Comparison of ENCODE assay signal across 12 cellular contexts in genomic region chr2:126761981-126762878, GRCh38.
DNase-seq lines count a peak whose midpoint lies in the region; ATAC-seq and TF ChIP-seq lines count a peak whose summit lies in the region.
"Had no signal": no experiment of that assay in that cellular context is flagged by ENCODE, and none has a peak within 500 bp of the region (broad histone marks: within the 10 kb centered on the region; RNA-seq: fewer than 3 reads in every experiment).

No MANE protein-coding gene starts in this region.

- no peak overlapping the region for H2AFZ ChIP-seq in H9 (ENCODE audit: low read length)
- H2AFZ ChIP-seq: hepatocyte had no signal

- H3K9me3 Mint-ChIP-seq in CD8-positive, alpha-beta T cell = no peaks in the 10 kb centered on the region
- no peaks in the 10 kb centered on the region for H3K9me3 Mint-ChIP-seq in activated T-helper 1 cell treated with anti-CD3 and anti-CD28 coated beads, Interleukin-12 subunit alpha, Interleukin-12 subunit beta, Interleukin-2, Interleukin-4 antibody, amounts not matched to agents 30 ng/mL and 10 ng/mL and 1 ng/mL, durations not matched to agents 14 hours and 24 hours and 36 hours
- H3K9me3 Mint-ChIP-seq in natural killer cell (no peaks in the 10 kb centered on the region), H9 (no peaks in the 10 kb centered on the region)

- no peak overlapping the region for H3K14ac ChIP-seq in H9 (ENCODE audit: insufficient read depth, low read length)

- H2BK15ac ChIP-seq in H9 (ENCODE audit: low read depth, low read length) = no peak overlapping the region

- H3K9me3 ChIP-seq in CD8-positive, alpha-beta T cell (ENCODE audit: low read length) = no peaks in the 10 kb centered on the region
- no peaks in the 10 kb centered on the region for H3K9me3 ChIP-seq in H9 (ENCODE audit: control insufficient read depth, low read depth, low read length)

- no peaks in the 10 kb centered on the region for H3K27me3 ChIP-seq in CD8-positive, alpha-beta T cell (ENCODE audit: insufficient read depth, low read length)
- H3K27me3 ChIP-seq in H9 (ENCODE audit: insufficient read depth, low read length) = no peaks in the 10 kb centered on the region
- H3K27me3 ChIP-seq: hepatocyte had no signal

- H3K27me3 Mint-ChIP-seq in CD8-positive, alpha-beta T cell (ENCODE audit: low read depth) = no peaks in the 10 kb centered on the region
- peaks cover 17% of the 10 kb centered on the region for H3K27me3 Mint-ChIP-seq in activated T-helper 1 cell treated with anti-CD3 and anti-CD28 coated beads, Interleukin-12 subunit alpha, Interleukin-12 subunit beta, Interleukin-2, Interleukin-4 antibody, amounts not matched to agents 30 ng/mL and 10 ng/mL and 1 ng/mL, durations not matched to agents 14 hours and 24 hours and 36 hours (ENCODE audit: insufficient read depth)
- H3K27me3 Mint-ChIP-seq in natural killer cell (ENCODE audit: low read depth in 2 of 2) (peaks cover 9 to 12% of the 10 kb centered on the region in 2 donors), H9 (ENCODE audit: low read depth) (peaks cover 3% of the 10 kb centered on the region)

- H4K20me1 ChIP-seq in H9 (ENCODE audit: control insufficient read depth, insufficient read depth, insufficient read length) = no peaks in the 10 kb centered on the region

- WGBS in H9 (ENCODE audit: extremely low coverage, insufficient read length, low lambda C conversion rate) = no CpG with 5 or more reads among the region's 4 CpGs

- intact Hi-C loops in CD8-positive, alpha-beta T cell (cut with DNase I, micrococcal nuclease) = loop anchor here (1.0 to 10.0 kb wide), 5 partner anchors 15 to 323 kb away; partner anchors contain the start of gene GYPC (in 2 of the 2)
- intact Hi-C loops in activated T-helper 1 cell treated with anti-CD3 and anti-CD28 coated beads, Interleukin-12 subunit alpha, Interleukin-12 subunit beta, Interleukin-2, Interleukin-4 antibody, amounts not matched to agents 30 ng/mL and 10 ng/mL and 1 ng/mL, durations not matched to agents 14 hours and 24 hours and 36 hours (cut with micrococcal nuclease) = loop anchor here (5.0 kb wide), 1 partner anchor 105 kb away; the partner anchor contains the start of gene GYPC
- intact Hi-C loops in natural killer cell (cut with micrococcal nuclease) = no loop called here

- H3K4me3 Mint-ChIP-seq in CD8-positive, alpha-beta T cell = peak overlapping the region; percentile 76
- H3K4me3 Mint-ChIP-seq in activated T-helper 1 cell treated with anti-CD3 and anti-CD28 coated beads, Interleukin-12 subunit alpha, Interleukin-12 subunit beta, Interleukin-2, Interleukin-4 antibody, amounts not matched to agents 30 ng/mL and 10 ng/mL and 1 ng/mL, durations not matched to agents 14 hours and 24 hours and 36 hours = peak overlapping the region; percentile 3
- H3K4me3 Mint-ChIP-seq in natural killer cell (peak overlapping the region; percentile 70), H9 (no peak overlapping the region)

- H3K4me3 ChIP-seq in CD8-positive, alpha-beta T cell (ENCODE audit: low read depth, low read length) = peak overlapping the region; percentile 36
- H3K4me3 ChIP-seq: hepatocyte had no signal

- no peak overlapping the region for H3K4ac ChIP-seq in H9 (ENCODE audit: low read depth, low read length)

- no peaks in the 10 kb centered on the region for H3K36me3 Mint-ChIP-seq in CD8-positive, alpha-beta T cell
- no peaks in the 10 kb centered on the region for H3K36me3 Mint-ChIP-seq in activated T-helper 1 cell treated with anti-CD3 and anti-CD28 coated beads, Interleukin-12 subunit alpha, Interleukin-12 subunit beta, Interleukin-2, Interleukin-4 antibody, amounts not matched to agents 30 ng/mL and 10 ng/mL and 1 ng/mL, durations not matched to agents 14 hours and 24 hours and 36 hours (ENCODE audit: low read depth)
- no peaks in the 10 kb centered on the region for H3K36me3 Mint-ChIP-seq in natural killer cell
- H3K36me3 Mint-ChIP-seq in H9 (ENCODE audit: insufficient read depth in 1 of 3, low read depth in 3 of 3) = no peaks in the 10 kb centered on the region; a peak in 1 of 7 replicates

- H3K56ac ChIP-seq in H9 (ENCODE audit: insufficient read length, low read depth, low read length) = no peak overlapping the region

- H3K23me2 ChIP-seq in H9 (ENCODE audit: insufficient read length, low read depth, low read length, poor library complexity, severe bottlenecking) = no peaks in the 10 kb centered on the region

- H3K4me1 ChIP-seq in CD8-positive, alpha-beta T cell (ENCODE audit: insufficient read depth, low read length) = peaks cover 53% of the 10 kb centered on the region
- peaks cover 4% of the 10 kb centered on the region; the same call in 1 of the 2 replicates for H3K4me1 ChIP-seq in H9 (ENCODE audit: insufficient read depth, low read length)

- H3K18ac ChIP-seq in H9 (ENCODE audit: insufficient read length, low read depth, low read length) = no peak overlapping the region

- POLR2A ChIA-PET in CD8-positive, alpha-beta T cell (lab: Charles Lee) = interaction anchor here (1.0 to 2.5 kb wide), 3 partner anchors 14 to 105 kb away, joined by 3 to 10 read pairs (median 7); no protein-coding TSS in a partner anchor

- no peaks in the 10 kb centered on the region for H3K79me1 ChIP-seq in H9 (ENCODE audit: insufficient read depth, low read depth, low read length, poor library complexity, severe bottlenecking)

- CTCF ChIA-PET in CD8-positive, alpha-beta T cell (lab: Charles Lee) = interaction anchor here (0.6 to 5.2 kb wide), 5 partner anchors 14 to 234 kb away, joined by 3 to 30 read pairs (median 5); no protein-coding TSS in a partner anchor

- H2AK5ac ChIP-seq in H9 (ENCODE audit: insufficient read length, low read length) = no peak overlapping the region

- ATAC-seq in CD8-positive, alpha-beta T cell = peak; percentile 93
- ATAC-seq in natural killer cell = peak; percentile 57 to 84 (median 61)
- ATAC-seq: PC-3 had no signal

- no peak overlapping the region for H3K23ac ChIP-seq in H9 (ENCODE audit: insufficient read length, low read depth, low read length)

- no peak overlapping the region for H2BK120ac ChIP-seq in H9 (ENCODE audit: low read depth, low read length, poor library complexity, severe bottlenecking)

- peak overlapping the region; percentile 97 for H3K27ac Mint-ChIP-seq in CD8-positive, alpha-beta T cell
- peak overlapping the region; percentile 45 for H3K27ac Mint-ChIP-seq in activated T-helper 1 cell treated with anti-CD3 and anti-CD28 coated beads, Interleukin-12 subunit alpha, Interleukin-12 subunit beta, Interleukin-2, Interleukin-4 antibody, amounts not matched to agents 30 ng/mL and 10 ng/mL and 1 ng/mL, durations not matched to agents 14 hours and 24 hours and 36 hours
- H3K27ac Mint-ChIP-seq in natural killer cell (peak overlapping the region; percentile 39 to 61), H9 (no peak overlapping the region)

- no peak overlapping the region for H2BK20ac ChIP-seq in H9 (ENCODE audit: low read depth, low read length, poor library complexity, severe bottlenecking)

- DNase-seq in CD8-positive, alpha-beta T cell = peak; percentile 22 to 81 (median 60)
- DNase-seq in Kasumi-1 (lab: John Stamatoyannopoulos, UW) (peak; percentile 16 to 39), natural killer cell (no peak), H9 (no peak), hypothalamus (lab: John Stamatoyannopoulos, UW) (no peak), COLO829 (ENCODE audit: low spot score) (no peak), inferior parietal cortex (ENCODE audit: extremely low spot score) (no peak)
- DNase-seq in activated T-helper 1 cell treated with anti-CD3 and anti-CD28 coated beads, Interleukin-12 subunit alpha, Interleukin-12 subunit beta, Interleukin-2, Interleukin-4 antibody, amounts not matched to agents 30 ng/mL and 10 ng/mL and 1 ng/mL, durations not matched to agents 14 hours and 24 hours and 36 hours (ENCODE audit: low spot score) = peak; percentile 42
- DNase-seq: cortex of kidney, NCI-H1092 treated with DMSO at 0.1 percent for 48 hours, PC-3 had no signal

- H2BK5ac ChIP-seq in H9 (ENCODE audit: insufficient read length, low read length) = no peak overlapping the region

- TF ChIP-seq CTCF in CD8-positive, alpha-beta T cell (IDR thresholded peaks at IDR 0.05) = no peak
- TF ChIP-seq CTCF in natural killer cell (IDR thresholded peaks at IDR 0.05) (no peak), H9 (conservative IDR thresholded peaks at IDR 0.05) (no peak)

- H3K27ac ChIP-seq in CD8-positive, alpha-beta T cell (ENCODE audit: low read depth, low read length) = peak overlapping the region; percentile 49
- H3K27ac ChIP-seq in H9 (ENCODE audit: insufficient read length, low read depth, low read length) = no peak overlapping the region
- H3K27ac ChIP-seq: hepatocyte had no signal

- no peak overlapping the region for H2BK12ac ChIP-seq in H9 (ENCODE audit: insufficient read length, low read depth, low read length)

- H3T11ph ChIP-seq in H9 (ENCODE audit: low read length) = no peak overlapping the region

- no peaks in the 10 kb centered on the region for H3K36me3 ChIP-seq in CD8-positive, alpha-beta T cell (ENCODE audit: insufficient read depth, low read length)

- H4K8ac ChIP-seq in H9 (replicated peaks; ENCODE audit: insufficient read length, low read depth, low read length) = no peak overlapping the region

- no peak overlapping the region for H4K5ac ChIP-seq in H9 (ENCODE audit: insufficient read length, low read depth, low read length)

- H3K9ac ChIP-seq in H9 (ENCODE audit: extremely low read depth, insufficient read length, low read length) = no peak overlapping the region

- H3K79me2 ChIP-seq in H9 (ENCODE audit: insufficient read depth, low read length) = no peaks in the 10 kb centered on the region
- H3K79me2 ChIP-seq: hepatocyte had no signal

- H4K91ac ChIP-seq in H9 (ENCODE audit: insufficient read length, low read depth, low read length) = no peak overlapping the region

- H3K4me1 Mint-ChIP-seq in CD8-positive, alpha-beta T cell (ENCODE audit: low read depth) = peaks cover 83% of the 10 kb centered on the region
- H3K4me1 Mint-ChIP-seq in activated T-helper 1 cell treated with anti-CD3 and anti-CD28 coated beads, Interleukin-12 subunit alpha, Interleukin-12 subunit beta, Interleukin-2, Interleukin-4 antibody, amounts not matched to agents 30 ng/mL and 10 ng/mL and 1 ng/mL, durations not matched to agents 14 hours and 24 hours and 36 hours (ENCODE audit: low read depth) = peaks cover 45% of the 10 kb centered on the region
- H3K4me1 Mint-ChIP-seq in natural killer cell = peaks cover 27 to 41% of the 10 kb centered on the region in 2 donors
- H3K4me1 Mint-ChIP-seq in H9 = peaks cover 12 to 15% of the 10 kb centered on the region in 2 experiments

- H3K4me2 ChIP-seq in H9 (ENCODE audit: insufficient read depth, insufficient read length, low read length) = no peak overlapping the region
- H3K4me2 ChIP-seq: hepatocyte had no signal

Comparison
In these comparisons a context has a peak if more than half of its experiments do, and no peak if none do; other contexts are left out.
1. DNase-seq: peak in CD8-positive, alpha-beta T cell (7 of 7), Kasumi-1 (2 of 2) and activated T-helper 1 cell treated with anti-CD3 and anti-CD28 coated beads, Interleukin-12 subunit alpha, Interleukin-12 subunit beta, Interleukin-2, Interleukin-4 antibody, amounts not matched to agents 30 ng/mL and 10 ng/mL and 1 ng/mL, durations not matched to agents 14 hours and 24 hours and 36 hours (single experiment); none in natural killer cell (single experiment), H9 (single experiment), hypothalamus (0 of 51), COLO829 (single experiment) and inferior parietal cortex (single experiment).
2. H3K27ac Mint-ChIP-seq: peak in CD8-positive, alpha-beta T cell (single experiment), activated T-helper 1 cell treated with anti-CD3 and anti-CD28 coated beads, Interleukin-12 subunit alpha, Interleukin-12 subunit beta, Interleukin-2, Interleukin-4 antibody, amounts not matched to agents 30 ng/mL and 10 ng/mL and 1 ng/mL, durations not matched to agents 14 hours and 24 hours and 36 hours (single experiment) and natural killer cell (2 of 2); none in H9 (0 of 3).
3. H3K4me3 Mint-ChIP-seq: peak in CD8-positive, alpha-beta T cell (single experiment), activated T-helper 1 cell treated with anti-CD3 and anti-CD28 coated beads, Interleukin-12 subunit alpha, Interleukin-12 subunit beta, Interleukin-2, Interleukin-4 antibody, amounts not matched to agents 30 ng/mL and 10 ng/mL and 1 ng/mL, durations not matched to agents 14 hours and 24 hours and 36 hours (single experiment) and natural killer cell (single experiment); none in H9 (0 of 2).